Comparison of ENCODE assay signal across 8 cellular contexts in the genomic region with DNA sequence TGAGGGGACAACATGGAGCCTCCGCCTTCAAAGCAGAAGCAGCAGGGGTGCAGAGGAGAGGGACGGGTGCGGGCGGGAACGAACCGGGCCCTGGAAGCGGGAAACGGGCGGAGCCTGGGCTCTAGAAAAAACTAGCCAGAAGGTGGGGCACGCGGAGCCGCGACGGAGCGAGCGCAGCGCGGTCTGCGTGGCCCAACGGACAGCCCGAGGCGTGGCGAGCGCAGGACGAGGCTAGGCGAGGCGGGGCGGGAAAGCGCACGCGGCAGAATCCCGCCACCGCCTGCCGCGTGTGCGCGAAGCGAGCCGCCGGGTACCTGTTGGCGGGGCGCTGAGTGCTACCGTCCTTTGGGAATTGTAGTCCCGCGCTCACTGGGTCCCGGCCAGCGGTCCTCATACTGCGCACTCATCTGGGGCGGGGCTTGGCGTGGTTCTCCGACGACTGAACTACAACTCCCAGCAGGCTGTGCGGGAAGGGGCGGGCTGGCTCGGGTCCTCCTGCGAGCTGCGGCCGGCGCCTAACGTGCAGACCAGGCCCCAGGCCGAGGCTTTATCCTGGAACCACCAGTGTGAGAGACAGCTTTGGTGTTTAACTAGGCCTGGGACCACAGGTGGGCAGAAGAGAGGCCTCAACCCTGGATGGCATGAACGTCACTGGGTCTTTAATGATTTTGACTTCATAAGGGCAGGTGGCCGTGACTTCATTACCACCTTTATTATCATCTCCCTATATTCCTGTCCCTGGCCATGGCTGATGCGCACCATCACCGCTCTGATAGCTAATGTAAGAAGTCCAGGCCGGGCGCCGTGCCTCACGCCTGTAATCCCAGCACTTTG. TPM values are rescaled to one million over a fixed set of nuclear protein-coding genes. Genes with fewer than 3 reads are reported as not detected.
DNase-seq lines count a peak whose midpoint lies in the region; ATAC-seq, FAIRE-seq and TF ChIP-seq lines count a peak whose summit lies in the region.

Gene ATL3, minus strand, starts transcription at position 55 of the 834 bp plus-strand sequence. Its CDS starts 41 bp downstream, at position 14.

- H2BK12ac ChIP-seq in H1 (ENCODE audit: low read depth, low read length) (peak within 1 kb of the TSS; percentile 65; the same call in 1 of the 2 replicates), mesenchymal stem cell (ENCODE audit: low read length in 2 of 2) (peak within 1 kb of the TSS in 1 of 2 experiments; percentile 51)

- H3K36me3 ChIP-seq in H1 (ENCODE audit: control insufficient read depth in 2 of 4, insufficient read depth in 4 of 4, low read length in 3 of 4) = no peaks in the 10 kb centered on the region
- peaks cover 0 to 11% of the 10 kb centered on the region in 2 experiments for H3K36me3 ChIP-seq in mesenchymal stem cell (ENCODE audit: control insufficient read depth in 1 of 2, insufficient read depth in 2 of 2, low read depth in 1 of 2, low read length in 2 of 2)

- no peak within 1 kb of the TSS for H2BK120ac ChIP-seq in H1 (replicated peaks; ENCODE audit: low read depth, low read length)
- peak within 1 kb of the TSS; percentile 91 for H2BK120ac ChIP-seq in mesenchymal stem cell (ENCODE audit: low read depth, low read length)

- peak within 1 kb of the TSS; percentile 9 for H3K56ac ChIP-seq in H1 (replicated peaks; ENCODE audit: insufficient read length, low read depth, low read length)

- H3K27ac ChIP-seq in H1 (ENCODE audit: low read depth, low read length) = peak within 1 kb of the TSS; percentile 64; the same call in 1 of the 2 replicates
- H3K27ac ChIP-seq in mesenchymal stem cell (ENCODE audit: low read length, poor library complexity, severe bottlenecking) = peak within 1 kb of the TSS; percentile 75

- peaks cover 0 to 38% of the 10 kb centered on the region in 2 experiments; a peak in 3 of 4 replicates for H3K79me2 ChIP-seq in H1 (ENCODE audit: control insufficient read depth in 1 of 2, insufficient read depth in 2 of 2, low read length in 2 of 2)

- H3K27me3 ChIP-seq in H1 (replicated peaks in 1 of 4; ENCODE audit: control insufficient read depth in 3 of 4, extremely low read depth in 1 of 4, insufficient read depth in 3 of 4, low read length in 3 of 4) (peaks cover 0 to 5% (median 0%) of the 10 kb centered on the region in 4 experiments; a peak in 2 of 7 replicates), mesenchymal stem cell (ENCODE audit: control insufficient read depth in 1 of 2, insufficient read depth in 1 of 2, low read length in 2 of 2) (no peaks in the 10 kb centered on the region)

- H2BK15ac ChIP-seq in H1 (ENCODE audit: low read length) = 0 out of 2 replicates have a peak within 1 kb of the TSS, but pooled peaks have one; percentile 61
- peak within 1 kb of the TSS; percentile 85 for H2BK15ac ChIP-seq in mesenchymal stem cell (ENCODE audit: low read depth, poor library complexity, severe bottlenecking)

- no peak for TF ChIP-seq CTCF in H1 (IDR thresholded peaks at IDR 0.05; ENCODE audit: control extremely low read depth in 1 of 3, insufficient read depth in 1 of 3, low read depth in 1 of 3, low read length in 3 of 3)

- peak within 1 kb of the TSS in 3 of 4 experiments; percentile 50 to 78 (median 72); a peak in 5 of 7 replicates for H3K9ac ChIP-seq in H1 (replicated peaks in 1 of 4; ENCODE audit: extremely low read depth in 1 of 4, low read depth in 3 of 4, low read length in 3 of 4)
- peak within 1 kb of the TSS; percentile 88 for H3K9ac ChIP-seq in mesenchymal stem cell (ENCODE audit: low read length)

- H3K4me3 Mint-ChIP-seq in activated CD8-positive, alpha-beta memory T cell treated with anti-CD3 and anti-CD28 coated beads, Interleukin-2, amount 10 ng/mL, durations not matched to agents 7 days and 5 days = peak within 1 kb of the TSS; percentile 78

- 17% methylated on average over 48 of the region's 69 CpGs; no CpG with 5 or more reads in 1 of the 2 experiments for WGBS in H1 (ENCODE audit: extremely low coverage in 1 of 2, insufficient coverage in 1 of 2, insufficient read length in 1 of 2, insufficient replicate concordance in 2 of 2, low coverage in 1 of 2, low lambda C conversion rate in 2 of 2, missing lambda C conversion rate in 1 of 2), 2 experiments
- 12% methylated on average over 69 of the region's 69 CpGs for WGBS in mesenchymal stem cell

- peak in 1 of 2 experiments; percentile 56; a peak in 1 of 3 replicates for TF ChIP-seq EP300 in H1 (IDR thresholded peaks at IDR 0.05; ENCODE audit: borderline replicate concordance in 1 of 2, low read depth in 2 of 2, low read length in 2 of 2)

- H4K91ac ChIP-seq in H1 (replicated peaks; ENCODE audit: insufficient read length, low read length) (peak within 1 kb of the TSS; percentile 92), mesenchymal stem cell (ENCODE audit: low read length) (peak within 1 kb of the TSS; percentile 94)

- peak within 1 kb of the TSS; percentile 91; the same call in 1 of the 2 replicates for H4K8ac ChIP-seq in H1 (ENCODE audit: extremely low read depth, insufficient read depth, low read length)
- H4K8ac ChIP-seq in mesenchymal stem cell (ENCODE audit: low read length) = peak within 1 kb of the TSS; percentile 92

- H3K23me2 ChIP-seq in H1 (ENCODE audit: low read depth, low read length) = no peaks in the 10 kb centered on the region; the same call in 1 of the 2 replicates

- H3K4me1 ChIP-seq in H1 (replicated peaks in 1 of 4; ENCODE audit: control insufficient read depth in 3 of 4, insufficient read depth in 4 of 4, low read length in 3 of 4) (peaks cover 0 to 8% (median 2%) of the 10 kb centered on the region in 4 experiments; a peak in 2 of 7 replicates), mesenchymal stem cell (ENCODE audit: control insufficient read depth, insufficient read depth, low read depth, low read length) (peaks cover 18% of the 10 kb centered on the region)

- H3K9me3 ChIP-seq in H1 (ENCODE audit: insufficient read depth in 2 of 2, low read depth in 1 of 2, low read length in 1 of 2) (peaks cover 0 to 4% of the 10 kb centered on the region in 2 experiments; a peak in 1 of 4 replicates), mesenchymal stem cell (ENCODE audit: control insufficient read depth, low read length) (no peaks in the 10 kb centered on the region)

- TF ChIP-seq RAD21 in H1 (IDR thresholded peaks at IDR 0.05 in 1 of 2, conservative IDR thresholded peaks at IDR 0.05 in 1 of 2; ENCODE audit: low read depth in 2 of 2, low read length in 2 of 2) = no peak

- DNase-seq in COLO668 (lab: John Stamatoyannopoulos, UW; ENCODE audit: unreplicated experiment) (peak; percentile 97), HT-29 (ENCODE audit: low spot score) (peak; percentile 99), NOMO-1 treated with DMSO at 0.1 percent for 48 hours (lab: John Stamatoyannopoulos, UW; ENCODE audit: unreplicated experiment) (peak; percentile 97), H1 (ENCODE audit: low read depth in 1 of 2, low spot score in 2 of 2) (peak; percentile 96 to 98), mesenchymal stem cell (peak; percentile 95)
- peak; percentile 97 for DNase-seq in activated CD8-positive, alpha-beta memory T cell treated with anti-CD3 and anti-CD28 coated beads, Interleukin-2, amount 10 ng/mL, durations not matched to agents 7 days and 5 days
- DNase-seq in stimulated activated CD8-positive, alpha-beta memory T cell treated with anti-CD3 and anti-CD28 coated beads, Interleukin-12 subunit alpha, Interleukin-12 subunit beta, amount 100 ng/mL, for 24 hours (ENCODE audit: extremely low read depth) = peak; percentile 84

- H3K4ac ChIP-seq in H1 (replicated peaks; ENCODE audit: insufficient read length, low read depth, low read length) (no peak within 1 kb of the TSS), mesenchymal stem cell (ENCODE audit: low read depth in 1 of 2, low read length in 2 of 2) (peak within 1 kb of the TSS; percentile 56 to 83)

- peak within 1 kb of the TSS; percentile 42; the same call in 1 of the 2 replicates for H2AFZ ChIP-seq in H1 (ENCODE audit: low read length)
- H2AFZ ChIP-seq in mesenchymal stem cell (ENCODE audit: low read depth, low read length) = peak within 1 kb of the TSS; percentile 62

- no peaks in the 10 kb centered on the region for H4K20me1 ChIP-seq in H1 (replicated peaks in 1 of 2; ENCODE audit: control insufficient read depth in 1 of 2, insufficient read depth in 2 of 2, low read length in 2 of 2)

- peak; percentile 79 for ATAC-seq in GM21360 (IDR thresholded peaks at IDR 0.05; ENCODE audit: unreplicated experiment)
- ATAC-seq in activated CD8-positive, alpha-beta memory T cell treated with anti-CD3 and anti-CD28 coated beads, Interleukin-2, amount 10 ng/mL, durations not matched to agents 7 days and 5 days = peak; percentile 93

- CTCF ChIA-PET in activated CD8-positive, alpha-beta memory T cell treated with anti-CD3 and anti-CD28 coated beads, Interleukin-2, amount 10 ng/mL, durations not matched to agents 7 days and 5 days (lab: Charles Lee) = interaction anchor here (0.8 to 3.1 kb wide), 11 partner anchors 9 to 191 kb away, joined by 3 to 34 read pairs (median 4); partner anchors contain the start of genes PLAAT4 and RTN3
- CTCF ChIA-PET in H1 (lab: Charles Lee; ENCODE audit: partially characterized antibody) = interaction anchor here (0.8 to 2.0 kb wide), 10 partner anchors 7 to 297 kb away, joined by 3 to 6 read pairs (median 4); partner anchors contain the start of gene RTN3

- peaks cover 34% of the 10 kb centered on the region for H3K4me1 Mint-ChIP-seq in activated CD8-positive, alpha-beta memory T cell treated with anti-CD3 and anti-CD28 coated beads, Interleukin-2, amount 10 ng/mL, durations not matched to agents 7 days and 5 days

- TF ChIP-seq POLR2A in H1 (IDR thresholded peaks at IDR 0.05; ENCODE audit: control extremely low read depth in 1 of 2, low read depth in 2 of 2, low read length in 2 of 2) = peak in 1 of 2 experiments; percentile 65; a peak in 2 of 3 replicates

- H2AK5ac ChIP-seq in H1 (ENCODE audit: low read depth, low read length) (no peak within 1 kb of the TSS), mesenchymal stem cell (ENCODE audit: low read length, severe bottlenecking) (no peak within 1 kb of the TSS)

- peaks cover 3% of the 10 kb centered on the region; the same call in 1 of the 2 replicates for H3K79me1 ChIP-seq in H1 (ENCODE audit: low read depth, low read length)
- no peaks in the 10 kb centered on the region for H3K79me1 ChIP-seq in mesenchymal stem cell (replicated peaks; ENCODE audit: low read length, poor library complexity, severe bottlenecking)

- H3K18ac ChIP-seq in H1 (ENCODE audit: extremely low read depth, low read length) (peak within 1 kb of the TSS; percentile 86), mesenchymal stem cell (ENCODE audit: low read depth in 1 of 2, low read length in 2 of 2) (peak within 1 kb of the TSS; percentile 80 to 97)

- H2BK20ac ChIP-seq in H1 (ENCODE audit: low read length) = no peak within 1 kb of the TSS

- peak within 1 kb of the TSS; percentile 76 for H4K5ac ChIP-seq in H1 (ENCODE audit: insufficient read length, low read depth, low read length)

- POLR2A ChIA-PET in H1 (lab: Charles Lee; ENCODE audit: partially characterized antibody) = interaction anchor here (0.8 to 6.0 kb wide), 9 partner anchors 10 to 141 kb away, joined by 3 to 58 read pairs (median 4); partner anchors contain the start of gene RTN3

- H3K9me3 Mint-ChIP-seq in activated CD8-positive, alpha-beta memory T cell treated with anti-CD3 and anti-CD28 coated beads, Interleukin-2, amount 10 ng/mL, durations not matched to agents 7 days and 5 days (ENCODE audit: low read depth) = no peaks in the 10 kb centered on the region

- peaks cover 13% of the 10 kb centered on the region for H3K36me3 Mint-ChIP-seq in activated CD8-positive, alpha-beta memory T cell treated with anti-CD3 and anti-CD28 coated beads, Interleukin-2, amount 10 ng/mL, durations not matched to agents 7 days and 5 days

- H3K27ac Mint-ChIP-seq in activated CD8-positive, alpha-beta memory T cell treated with anti-CD3 and anti-CD28 coated beads, Interleukin-2, amount 10 ng/mL, durations not matched to agents 7 days and 5 days = peak within 1 kb of the TSS; percentile 85

- H3K4me3 ChIP-seq in H1 (ENCODE audit: extremely low read depth in 1 of 4, insufficient read depth in 2 of 4, low read depth in 3 of 4, low read length in 4 of 4) (peak within 1 kb of the TSS; percentile 45 to 73 (median 62)), mesenchymal stem cell (ENCODE audit: insufficient read depth in 1 of 2, low read depth in 1 of 2, low read length in 2 of 2) (peak within 1 kb of the TSS; percentile 80 to 81)

- H3K23ac ChIP-seq in H1 (ENCODE audit: insufficient read length) = no peak within 1 kb of the TSS
- no peak within 1 kb of the TSS for H3K23ac ChIP-seq in mesenchymal stem cell (ENCODE audit: low read length in 2 of 2)

- no peak for FAIRE-seq in H1 (lab: Jason Lieb, UNC)

- H3K14ac ChIP-seq in H1 (ENCODE audit: insufficient read length) (no peak within 1 kb of the TSS), mesenchymal stem cell (ENCODE audit: low read length in 2 of 2) (peak within 1 kb of the TSS; percentile 40 to 55)

- no peaks in the 10 kb centered on the region for H3K27me3 Mint-ChIP-seq in activated CD8-positive, alpha-beta memory T cell treated with anti-CD3 and anti-CD28 coated beads, Interleukin-2, amount 10 ng/mL, durations not matched to agents 7 days and 5 days

- H2BK5ac ChIP-seq in H1 (ENCODE audit: low read depth, low read length) (0 out of 2 replicates have a peak within 1 kb of the TSS, but pooled peaks have one; percentile 30), mesenchymal stem cell (ENCODE audit: low read depth, low read length, poor library complexity, severe bottlenecking) (peak within 1 kb of the TSS; percentile 66)

- H3K4me2 ChIP-seq in H1 (ENCODE audit: insufficient read depth in 1 of 2, low read depth in 2 of 2, low read length in 2 of 2) = peak within 1 kb of the TSS; percentile 65 to 69
- peak within 1 kb of the TSS; percentile 66 for H3K4me2 ChIP-seq in mesenchymal stem cell (ENCODE audit: low read length, poor library complexity, severe bottlenecking)

RNA-seq across cellular contexts. Expression of gene ATL3, which starts in this region (rescaled TPM):
- 25.7 and 29.2 TPM in 2 replicates for total RNA-seq in HT-29 (2014; rRNA removed; shearing (Covaris generic))
- total RNA-seq in activated CD8-positive, alpha-beta memory T cell treated with anti-CD3 and anti-CD28 coated beads, Interleukin-2, amount 10 ng/mL, durations not matched to agents 7 days and 5 days = 10 to 100 TPM; 28.8 to 31.9 TPM
- total RNA-seq in H1 (2021; fragmentation: NEBNext Ultra II Directional; extraction: Animal tissue kit (Norgen Biotek cat#: 25700)) = 22.2 and 24.5 TPM in 2 replicates
- polyA plus RNA-seq in H1 (2011; rRNA removed) = 6.1 and 7.8 TPM in 2 replicates
- polyA plus RNA-seq in H1 (2011; cell fraction: cytosol; rRNA removed) = 6.6 TPM
- 4.3 TPM for polyA plus RNA-seq in H1 (2011; cell fraction: nucleus; rRNA removed)
- polyA plus RNA-seq in H1 (2012, experiment 1 of 2) = 7.5 to 9.7 TPM (median 8.4 TPM) in 4 replicates
- 5.2 TPM for polyA plus RNA-seq in H1 (2012, experiment 2 of 2)
- 9.3 TPM for polyA plus RNA-seq in H1 (2013, experiment 1 of 2)
- polyA plus RNA-seq in H1 (2013, experiment 2 of 2) = 10.2 TPM
- polyA minus RNA-seq in H1 (2011; rRNA and poly(A)+ RNA removed) = 16.2 and 20.4 TPM in 2 replicates
- polyA minus RNA-seq in H1 (2011; cell fraction: cytosol; rRNA and poly(A)+ RNA removed) = 10.1 TPM
- polyA minus RNA-seq in H1 (2011; cell fraction: nucleus; rRNA and poly(A)+ RNA removed) = 9.7 TPM
- 26.4 TPM for polyA plus RNA-seq in mesenchymal stem cell (2013, experiment 1 of 2)
- polyA plus RNA-seq in mesenchymal stem cell (2013, experiment 2 of 2) = 27.0 TPM

Comparison
In these comparisons a context has a peak if more than half of its experiments do, and no peak if none do; other contexts are left out.
1. Peak in every context shown above with its lines: DNase-seq, ATAC-seq, H3K4me3 ChIP-seq and H3K27ac ChIP-seq.